10 cellular contexts compared by ENCODE assay signal in genomic region chr12:111056618-111057521, GRCh38. TPM values are rescaled to one million over a fixed set of nuclear protein-coding genes. Genes with fewer than 3 reads are reported as not detected.
DNase-seq lines count a peak whose midpoint lies in the region; ATAC-seq and TF ChIP-seq lines count a peak whose summit lies in the region.
"Had no signal": no experiment of that assay in that cellular context is flagged by ENCODE, and none has a peak within 500 bp of the region (broad histone marks: within the 10 kb centered on the region; RNA-seq: fewer than 3 reads in every experiment).

No MANE protein-coding gene starts in this region.

- H3K4me2 ChIP-seq in BLaER1 treated with 17β-estradiol and CSF1 and Interleukin-3, amounts not matched to agents 10 nM and 100 nM = peak overlapping the region; percentile 65 to 84 (median 73)

- peaks cover 16 to 48% (median 25%) of the 10 kb centered on the region in 10 experiments for H3K4me1 ChIP-seq in BLaER1 treated with 17β-estradiol and CSF1 and Interleukin-3, amounts not matched to agents 10 nM and 100 nM

- peak overlapping the region; percentile 2 for H3K4me3 Mint-ChIP-seq in activated T-cell treated with anti-CD3 and anti-CD28 coated beads, Interleukin-2, amount 50 U/mL, for 24 hours
- H3K4me3 Mint-ChIP-seq in natural killer cell = peak overlapping the region; percentile 4

- no peaks in the 10 kb centered on the region for H4K20me1 ChIP-seq in BLaER1 treated with 17β-estradiol and CSF1 and Interleukin-3, amounts not matched to agents 10 nM and 100 nM

- peak; percentile 86 for DNase-seq in NOMO-1 treated with dmso at 0.1 percent for 144 hours (lab: John Stamatoyannopoulos, UW; ENCODE audit: unreplicated experiment)
- DNase-seq in activated T-cell treated with anti-CD3 and anti-CD28 coated beads, Interleukin-2, amount 50 U/mL, for 24 hours = peak; percentile 71
- DNase-seq in natural killer cell = peak; percentile 51
- no peak for DNase-seq in islet precursor cell
- DNase-seq in NCI-H146 treated with DMSO at 0.1 percent for 48 hours (lab: John Stamatoyannopoulos, UW; ENCODE audit: unreplicated experiment) = no peak
- DNase-seq in HPDE6-E6E7 (ENCODE audit: extremely low spot score) = no peak

- peaks cover 0 to 19% (median 0%) of the 10 kb centered on the region in 11 experiments; a peak in 8 of 22 replicates for H3K9me3 ChIP-seq in BLaER1 treated with 17β-estradiol and CSF1 and Interleukin-3, amounts not matched to agents 10 nM and 100 nM (replicated peaks in 1 of 11)

- peaks cover 29% of the 10 kb centered on the region for H3K4me1 Mint-ChIP-seq in activated T-cell treated with anti-CD3 and anti-CD28 coated beads, Interleukin-2, amount 50 U/mL, for 24 hours (ENCODE audit: low read depth)
- peaks cover 29 to 30% of the 10 kb centered on the region in 2 donors for H3K4me1 Mint-ChIP-seq in natural killer cell

- H3K27ac ChIP-seq in BLaER1 treated with 17β-estradiol and CSF1 and Interleukin-3, amounts not matched to agents 10 nM and 100 nM = peak overlapping the region; percentile 72 to 94 (median 77)

- TF ChIP-seq CTCF in natural killer cell (IDR thresholded peaks at IDR 0.05) = no peak

- H3K4me3 ChIP-seq in BLaER1 treated with 17β-estradiol and CSF1 and Interleukin-3, amounts not matched to agents 10 nM and 100 nM = peak overlapping the region in 3 of 10 experiments; percentile 8 to 38 (median 17); a peak in 2 of 20 replicates

- peaks cover 16% of the 10 kb centered on the region for H3K36me3 Mint-ChIP-seq in activated T-cell treated with anti-CD3 and anti-CD28 coated beads, Interleukin-2, amount 50 U/mL, for 24 hours (ENCODE audit: low read depth)
- no peaks in the 10 kb centered on the region for H3K36me3 Mint-ChIP-seq in natural killer cell

- ATAC-seq in natural killer cell (peak; percentile 80 to 85 (median 83)), GM21737 (IDR thresholded peaks at IDR 0.05; ENCODE audit: unreplicated experiment) (no peak)

- intact Hi-C loops in natural killer cell (cut with micrococcal nuclease) = no loop called here

- no peaks in the 10 kb centered on the region for H3K27me3 Mint-ChIP-seq in activated T-cell treated with anti-CD3 and anti-CD28 coated beads, Interleukin-2, amount 50 U/mL, for 24 hours
- no peaks in the 10 kb centered on the region for H3K27me3 Mint-ChIP-seq in natural killer cell (ENCODE audit: low read depth in 2 of 2)

- H3K9me3 Mint-ChIP-seq in activated T-cell treated with anti-CD3 and anti-CD28 coated beads, Interleukin-2, amount 50 U/mL, for 24 hours = peaks cover 18% of the 10 kb centered on the region
- H3K9me3 Mint-ChIP-seq in natural killer cell = peaks cover 9 to 13% of the 10 kb centered on the region in 2 donors

- no peaks in the 10 kb centered on the region for H3K27me3 ChIP-seq in BLaER1 treated with 17β-estradiol and CSF1 and Interleukin-3, amounts not matched to agents 10 nM and 100 nM

- peak overlapping the region; percentile 97 for H3K27ac Mint-ChIP-seq in activated T-cell treated with anti-CD3 and anti-CD28 coated beads, Interleukin-2, amount 50 U/mL, for 24 hours
- H3K27ac Mint-ChIP-seq in natural killer cell = peak overlapping the region; percentile 87 to 91

- peak overlapping the region in 9 of 11 experiments; percentile 10 to 71 (median 49); a peak in 12 of 22 replicates for H3K9ac ChIP-seq in BLaER1 treated with 17β-estradiol and CSF1 and Interleukin-3, amounts not matched to agents 10 nM and 100 nM

- no peaks in the 10 kb centered on the region for H3K36me3 ChIP-seq in BLaER1 treated with 17β-estradiol and CSF1 and Interleukin-3, amounts not matched to agents 10 nM and 100 nM

RNA-seq across cellular contexts. Expression of gene CUX2, which starts 22.9 kb away (rescaled TPM):
- total RNA-seq in natural killer cell = under 1 TPM in 1 of 3 donors, not detected in 2; 0.08 TPM
- total RNA-seq: activated CD8-positive, alpha-beta memory T cell treated with anti-CD3 and anti-CD28 coated beads for 36 hours; pulmonary artery endothelial cell had no signal

Comparison
In these comparisons a context has a peak if more than half of its experiments do, and no peak if none do; other contexts are left out.
1. DNase-seq: peak in NOMO-1 treated with dmso at 0.1 percent for 144 hours (single experiment), activated T-cell treated with anti-CD3 and anti-CD28 coated beads, Interleukin-2, amount 50 U/mL, for 24 hours (single experiment) and natural killer cell (single experiment); none in islet precursor cell (single experiment), NCI-H146 treated with DMSO at 0.1 percent for 48 hours (single experiment) and HPDE6-E6E7 (single experiment).